8 cellular contexts compared by ENCODE assay signal in genomic region chr20:45346291-45346718, GRCh38. TPM values are rescaled to one million over a fixed set of nuclear protein-coding genes. Genes with fewer than 3 reads are reported as not detected.
DNase-seq lines count a peak whose midpoint lies in the region; ATAC-seq and TF ChIP-seq lines count a peak whose summit lies in the region.

No MANE protein-coding gene starts in this region.

- H3K36me3 Mint-ChIP-seq in naive thymus-derived CD4-positive, alpha-beta T cell = no peaks in the 10 kb centered on the region
- H3K36me3 Mint-ChIP-seq in glutamatergic neuron (ENCODE audit: unreplicated experiment) = no peaks in the 10 kb centered on the region

- TF ChIP-seq CTCF in 22Rv1 (IDR thresholded peaks at IDR 0.05) = no peak
- TF ChIP-seq CTCF in choroid plexus epithelial cell (conservative IDR thresholded peaks at IDR 0.05; ENCODE audit: low read depth, low read length) = no peak
- TF ChIP-seq CTCF in glutamatergic neuron (IDR thresholded peaks at IDR 0.05; ENCODE audit: partially characterized antibody, unreplicated experiment) = no peak

- no peaks in the 10 kb centered on the region for H3K9me3 ChIP-seq in muscle layer of colon (ENCODE audit: low read length)
- H3K9me3 ChIP-seq in naive thymus-derived CD4-positive, alpha-beta T cell (ENCODE audit: control insufficient read depth in 2 of 3, low read length in 3 of 3) = no peaks in the 10 kb centered on the region

- H3K4me3 Mint-ChIP-seq in naive thymus-derived CD4-positive, alpha-beta T cell = peak overlapping the region in 2 of 10 donors; percentile 39 to 95
- H3K4me3 Mint-ChIP-seq in glutamatergic neuron (ENCODE audit: unreplicated experiment) = no peak overlapping the region

- peaks cover 59% of the 10 kb centered on the region for H3K4me1 ChIP-seq in muscle layer of colon (ENCODE audit: insufficient read depth, low read length)
- peaks cover 4% of the 10 kb centered on the region in 2 donors for H3K4me1 ChIP-seq in naive thymus-derived CD4-positive, alpha-beta T cell (ENCODE audit: control insufficient read depth in 2 of 2, insufficient read depth in 2 of 2, low read length in 2 of 2)

- intact Hi-C loops in naive thymus-derived CD4-positive, alpha-beta T cell (cut with micrococcal nuclease) = no loop called here

- POLR2A ChIA-PET in naive thymus-derived CD4-positive, alpha-beta T cell (lab: Charles Lee) = no interaction called here

- peaks cover 0 to 18% (median 7%) of the 10 kb centered on the region in 5 donors for H3K27me3 Mint-ChIP-seq in naive thymus-derived CD4-positive, alpha-beta T cell
- no peaks in the 10 kb centered on the region for H3K27me3 Mint-ChIP-seq in glutamatergic neuron (ENCODE audit: unreplicated experiment)

- DNase-seq in KG1 (lab: John Stamatoyannopoulos, UW) (peak; percentile 16), choroid plexus epithelial cell (ENCODE audit: low read depth) (no peak), NCI-H1694 treated with DMSO at 0.1 percent for 48 hours (lab: John Stamatoyannopoulos, UW) (no peak), glutamatergic neuron (no peak), NCI-H2227 treated with DMSO at 0.1 percent for 48 hours (lab: John Stamatoyannopoulos, UW) (no peak)
- no peak for DNase-seq in naive thymus-derived CD4-positive, alpha-beta T cell

- no peak for ATAC-seq in naive thymus-derived CD4-positive, alpha-beta T cell

- peak overlapping the region in 2 of 9 donors; percentile 40 to 49 for H3K27ac Mint-ChIP-seq in naive thymus-derived CD4-positive, alpha-beta T cell
- H3K27ac Mint-ChIP-seq in glutamatergic neuron (ENCODE audit: unreplicated experiment) = no peak overlapping the region

- H3K27me3 ChIP-seq in muscle layer of colon (ENCODE audit: control insufficient read depth in 1 of 2, insufficient read depth in 2 of 2, low read length in 2 of 2) = no peaks in the 10 kb centered on the region
- H3K27me3 ChIP-seq in naive thymus-derived CD4-positive, alpha-beta T cell (ENCODE audit: control insufficient read depth in 2 of 2, insufficient read depth in 2 of 2, low read length in 2 of 2) = no peaks in the 10 kb centered on the region

- peak overlapping the region; percentile 85 for H3K4me3 ChIP-seq in choroid plexus epithelial cell (ENCODE audit: low read depth, low read length)
- H3K4me3 ChIP-seq in muscle layer of colon (ENCODE audit: low read depth in 1 of 2, low read length in 2 of 2) = peak overlapping the region; percentile 90 to 92
- no peak overlapping the region for H3K4me3 ChIP-seq in naive thymus-derived CD4-positive, alpha-beta T cell (ENCODE audit: low read length)

- H3K27ac ChIP-seq in 22Rv1 = peak overlapping the region; percentile 84
- H3K27ac ChIP-seq in muscle layer of colon (ENCODE audit: low read depth, low read length) = peak overlapping the region; percentile 86
- H3K27ac ChIP-seq in naive thymus-derived CD4-positive, alpha-beta T cell (ENCODE audit: low read depth, low read length) = no peak overlapping the region

- CTCF ChIA-PET in naive thymus-derived CD4-positive, alpha-beta T cell (lab: Charles Lee) = interaction anchor here (2.1 kb wide), 1 partner anchor 23 kb away, joined by 4 read pairs; no protein-coding TSS in a partner anchor

- H3K36me3 ChIP-seq in muscle layer of colon (ENCODE audit: insufficient read depth, low read length) = no peaks in the 10 kb centered on the region
- no peaks in the 10 kb centered on the region for H3K36me3 ChIP-seq in naive thymus-derived CD4-positive, alpha-beta T cell (ENCODE audit: control insufficient read depth in 2 of 3, insufficient read depth in 3 of 3, low read length in 3 of 3)

- no peaks in the 10 kb centered on the region for H3K9me3 Mint-ChIP-seq in naive thymus-derived CD4-positive, alpha-beta T cell
- peaks cover 2% of the 10 kb centered on the region for H3K9me3 Mint-ChIP-seq in glutamatergic neuron (ENCODE audit: unreplicated experiment)

- peaks cover 3 to 61% (median 7%) of the 10 kb centered on the region in 7 donors for H3K4me1 Mint-ChIP-seq in naive thymus-derived CD4-positive, alpha-beta T cell
- H3K4me1 Mint-ChIP-seq in glutamatergic neuron (ENCODE audit: low read depth, unreplicated experiment) = no peaks in the 10 kb centered on the region

- peak overlapping the region; percentile 100 for H3K9ac ChIP-seq in muscle layer of colon (ENCODE audit: low read length)

RNA-seq across cellular contexts. Expression of gene SDC4, which starts 1.9 kb away (rescaled TPM):
- 10 to 100 TPM in 1 of 5 experiments, 1 to 10 TPM in 1, under 1 TPM in 3; 0.38 to 46.7 (median 0.56) TPM for total RNA-seq in naive thymus-derived CD4-positive, alpha-beta T cell
- under 1 TPM in 1 of 2 donors, not detected in 1; 0.21 TPM for polyA plus RNA-seq in naive thymus-derived CD4-positive, alpha-beta T cell
- total RNA-seq in glutamatergic neuron (ENCODE audit: unreplicated experiment) = 0.61 TPM

RNA-seq across cellular contexts. Expression of gene SYS1, which starts 16.7 kb away (rescaled TPM):
- total RNA-seq in naive thymus-derived CD4-positive, alpha-beta T cell = 100 to 1,000 TPM in 1 of 5 experiments, 10 to 100 TPM in 4; 23.9 to 111 (median 67.1) TPM
- 10 to 100 TPM; 34.5 to 42.3 TPM for polyA plus RNA-seq in naive thymus-derived CD4-positive, alpha-beta T cell
- 17.7 TPM for total RNA-seq in glutamatergic neuron (ENCODE audit: unreplicated experiment)

RNA-seq across cellular contexts. Expression of gene TP53TG5, which starts 31.8 kb away (rescaled TPM):
- under 1 TPM in 3 of 5 experiments, not detected in 2; 0.19 to 0.48 (median 0.46) TPM for total RNA-seq in naive thymus-derived CD4-positive, alpha-beta T cell
- polyA plus RNA-seq in naive thymus-derived CD4-positive, alpha-beta T cell = under 1 TPM; 0.14 to 0.24 TPM
- total RNA-seq in glutamatergic neuron (ENCODE audit: unreplicated experiment) = not detected

RNA-seq across cellular contexts. Expression of gene MATN4, which starts 38.2 kb away (rescaled TPM):
- 1 to 10 TPM in 1 of 5 experiments, not detected in 4; 2.3 TPM for total RNA-seq in naive thymus-derived CD4-positive, alpha-beta T cell
- not detected for polyA plus RNA-seq in naive thymus-derived CD4-positive, alpha-beta T cell
- total RNA-seq in glutamatergic neuron (ENCODE audit: unreplicated experiment) = not detected

RNA-seq across cellular contexts. Expression of gene RBPJL, which starts 39.7 kb away (rescaled TPM):
- not detected for total RNA-seq in naive thymus-derived CD4-positive, alpha-beta T cell
- not detected for polyA plus RNA-seq in naive thymus-derived CD4-positive, alpha-beta T cell
- not detected for total RNA-seq in glutamatergic neuron (ENCODE audit: unreplicated experiment)
